9 cellular contexts compared by ENCODE assay signal in genomic region chr2:121595012-121595891, GRCh38. TPM values are rescaled to one million over a fixed set of nuclear protein-coding genes. Genes with fewer than 3 reads are reported as not detected.
DNase-seq lines count a peak whose midpoint lies in the region; ATAC-seq and TF ChIP-seq lines count a peak whose summit lies in the region.
"Had no signal": no experiment of that assay in that cellular context is flagged by ENCODE, and none has a peak within 500 bp of the region (broad histone marks: within the 10 kb centered on the region; RNA-seq: fewer than 3 reads in every experiment).

No MANE protein-coding gene starts in this region.

- H3K27ac ChIP-seq in spleen (peak overlapping the region in 7 of 8 donors; percentile 71 to 82 (median 79)), thyroid gland (no peak overlapping the region), ovary (no peak overlapping the region), substantia nigra (ENCODE audit: low read depth, low read length, poor library complexity, severe bottlenecking) (no peak overlapping the region)

- ATAC-seq in activated naive CD4-positive, alpha-beta T cell treated with anti-CD3 and anti-CD28 coated beads, Interleukin-2, amount 50 U/mL, for 72 hours, result no peak

- H3K27me3 Mint-ChIP-seq in activated naive CD4-positive, alpha-beta T cell treated with anti-CD3 and anti-CD28 coated beads, Interleukin-2, amount 50 U/mL, for 24 hours, result no peaks in the 10 kb centered on the region

- H3K9me3 Mint-ChIP-seq in activated naive CD4-positive, alpha-beta T cell treated with anti-CD3 and anti-CD28 coated beads, Interleukin-2, amount 50 U/mL, for 24 hours, result no peaks in the 10 kb centered on the region
- H3K9me3 Mint-ChIP-seq in activated naive CD4-positive, alpha-beta T cell treated with anti-CD3 and anti-CD28 coated beads, Interleukin-2, amount 50 U/mL, for 72 hours, result no peaks in the 10 kb centered on the region

- no peaks in the 10 kb centered on the region for H3K27me3 ChIP-seq in spleen (replicated peaks in 1 of 7)
- no peaks in the 10 kb centered on the region for H3K27me3 ChIP-seq in thyroid gland
- H3K27me3 ChIP-seq in ovary, result no peaks in the 10 kb centered on the region

- TF ChIP-seq CTCF in spleen (IDR thresholded peaks at IDR 0.05 in 8 of 11, conservative IDR thresholded peaks at IDR 0.05 in 3 of 11) (no peak), thyroid gland (IDR thresholded peaks at IDR 0.05) (no peak), ovary (IDR thresholded peaks at IDR 0.05) (no peak)

- peak overlapping the region; percentile 81 for H3K4me3 Mint-ChIP-seq in activated naive CD4-positive, alpha-beta T cell treated with anti-CD3 and anti-CD28 coated beads, Interleukin-2, amount 50 U/mL, for 24 hours

- no peaks in the 10 kb centered on the region for H3K36me3 ChIP-seq in spleen
- no peaks in the 10 kb centered on the region for H3K36me3 ChIP-seq in thyroid gland
- no peaks in the 10 kb centered on the region for H3K36me3 ChIP-seq in ovary

- no peak for DNase-seq in activated naive CD4-positive, alpha-beta T cell treated with anti-CD3 and anti-CD28 coated beads, Interleukin-2, amount 50 U/mL, for 72 hours (ENCODE audit: low spot score in 2 of 2)
- DNase-seq in NCI-H2171 treated with DMSO at 0.1 percent for 48 hours (lab: John Stamatoyannopoulos, UW) (peak; percentile 54), erythroblast (lab: John Stamatoyannopoulos, UW) (peak; percentile 25 to 62), spleen (no peak), thyroid gland (no peak), ovary (no peak), substantia nigra (lab: John Stamatoyannopoulos, UW) (no peak)
- DNase-seq: stimulated activated CD4-positive, alpha-beta T cell treated with anti-CD3 and anti-CD28 coated beads, Interleukin-4, amount 100 ng/mL, for 1 hour had no signal

- H3K4me1 Mint-ChIP-seq in activated naive CD4-positive, alpha-beta T cell treated with anti-CD3 and anti-CD28 coated beads, Interleukin-2, amount 50 U/mL, for 24 hours, result peaks cover 53% of the 10 kb centered on the region

- H3K4me1 ChIP-seq in spleen (peaks cover 18 to 64% (median 34%) of the 10 kb centered on the region in 6 donors), thyroid gland (peaks cover 7 to 13% of the 10 kb centered on the region in 2 donors), ovary (ENCODE audit: insufficient read depth) (peaks cover 5% of the 10 kb centered on the region)

- intact Hi-C loops in spleen (cut with DNase I; ENCODE audit: low total_unique reads) (loop anchor here (10.0 kb wide), 2 partner anchors 50 kb away; partner anchors contain the start of gene CLASP1), thyroid gland (cut with DNase I) (no loop called here), ovary (cut with DNase I) (no loop called here)

- peak overlapping the region; percentile 87 for H3K27ac Mint-ChIP-seq in activated naive CD4-positive, alpha-beta T cell treated with anti-CD3 and anti-CD28 coated beads, Interleukin-2, amount 50 U/mL, for 24 hours
- peak overlapping the region in 1 of 2 donors; percentile 27 for H3K27ac Mint-ChIP-seq in activated naive CD4-positive, alpha-beta T cell treated with anti-CD3 and anti-CD28 coated beads, Interleukin-2, amount 50 U/mL, for 72 hours

- TF ChIP-seq POLR2A in erythroblast (IDR thresholded peaks at IDR 0.05; ENCODE audit: low read length), result no peak
- TF ChIP-seq POLR2A in spleen (IDR thresholded peaks at IDR 0.05), result no peak
- TF ChIP-seq POLR2A in thyroid gland (IDR thresholded peaks at IDR 0.05), result no peak
- TF ChIP-seq POLR2A in ovary (IDR thresholded peaks at IDR 0.05), result no peak

- H3K9me3 ChIP-seq in spleen (no peaks in the 10 kb centered on the region), thyroid gland (no peaks in the 10 kb centered on the region), ovary (no peaks in the 10 kb centered on the region)

- WGBS in spleen, 5 donors, result 66 to 85% (median 80%) methylated on average over 6 of the region's 6 CpGs
- 70 to 83% methylated on average over 6 of the region's 6 CpGs for WGBS in thyroid gland, 2 donors
- WGBS in ovary, 3 donors, result 72 to 78% (median 75%) methylated on average over 6 of the region's 6 CpGs

- H3K36me3 Mint-ChIP-seq in activated naive CD4-positive, alpha-beta T cell treated with anti-CD3 and anti-CD28 coated beads, Interleukin-2, amount 50 U/mL, for 24 hours, result peaks cover 2% of the 10 kb centered on the region
- no peaks in the 10 kb centered on the region for H3K36me3 Mint-ChIP-seq in activated naive CD4-positive, alpha-beta T cell treated with anti-CD3 and anti-CD28 coated beads, Interleukin-2, amount 50 U/mL, for 72 hours

- H3K4me3 ChIP-seq in spleen (no peak overlapping the region), thyroid gland (replicated peaks in 1 of 3) (no peak overlapping the region), ovary (no peak overlapping the region)

- TF ChIP-seq EP300 in ovary (IDR thresholded peaks at IDR 0.05), result no peak

RNA-seq across cellular contexts. Expression of gene CLASP1, which starts 54.0 kb away (rescaled TPM):
- 10 to 100 TPM; 82.3 to 98.6 TPM for total RNA-seq in activated naive CD4-positive, alpha-beta T cell treated with anti-CD3 and anti-CD28 coated beads, Interleukin-2, amount 50 U/mL, for 72 hours
- total RNA-seq in spleen, result 100 to 1,000 TPM in 1 of 7 donors, 10 to 100 TPM in 6; 63.4 to 103 (median 82.7) TPM
- 1 to 10 TPM; 4.0 to 8.7 (median 4.8) TPM for polyA plus RNA-seq in spleen
- 100 to 1,000 TPM in 2 of 4 donors, 10 to 100 TPM in 2; 69.3 to 110 (median 98.3) TPM for total RNA-seq in thyroid gland
- total RNA-seq in ovary, result 10 to 100 TPM; 39.1 to 58.7 (median 53.3) TPM
- 10 to 100 TPM; 15.8 to 26.8 TPM for polyA plus RNA-seq in ovary

Comparison
In these comparisons a context has a peak if more than half of its experiments do, and no peak if none do; other contexts are left out.
1. DNase-seq: peak in NCI-H2171 treated with DMSO at 0.1 percent for 48 hours (single experiment) and erythroblast (2 of 2); none in activated naive CD4-positive, alpha-beta T cell treated with anti-CD3 and anti-CD28 coated beads, Interleukin-2, amount 50 U/mL, for 72 hours (0 of 2), spleen (single experiment), thyroid gland (0 of 2), ovary (0 of 5) and substantia nigra (0 of 49).
2. H3K27ac ChIP-seq: peak in spleen (7 of 8); none in thyroid gland (0 of 3), ovary (0 of 2) and substantia nigra (single experiment).